8 cellular contexts compared by ENCODE assay signal in genomic region chr15:74460903-74461846, GRCh38. TPM values are rescaled to one million over a fixed set of nuclear protein-coding genes. Genes with fewer than 3 reads are reported as not detected.
DNase-seq lines count a peak whose midpoint lies in the region; ATAC-seq and TF ChIP-seq lines count a peak whose summit lies in the region.

TSS of gene UBL7 (minus strand) at chr15:74461160. CDS start at chr15:74458867, 2,293 bp downstream.

- peaks cover 19 to 66% (median 41%) of the 10 kb centered on the region in 6 donors for H3K4me1 ChIP-seq in spleen

- POLR2A ChIA-PET in activated B cell treated with CpG ODN at 0.5 μM for 24 hours (lab: Charles Lee) = interaction anchor here (0.5 to 2.5 kb wide), 27 partner anchors 10 to 1183 kb away, joined by 3 to 26 read pairs (median 5); partner anchors contain the start of genes ARID3B, CLK3, SEMA7A and SIN3A

- H3K36me3 Mint-ChIP-seq in activated B cell treated with CpG ODN at 0.5 μM for 24 hours (ENCODE audit: low read depth) = peaks cover 27% of the 10 kb centered on the region
- peaks cover 4 to 13% (median 10%) of the 10 kb centered on the region in 3 donors for H3K36me3 Mint-ChIP-seq in immature natural killer cell

- H3K9me3 ChIP-seq in spleen = no peaks in the 10 kb centered on the region

- H3K4me3 ChIP-seq in AG09309 (ENCODE audit: control insufficient read depth, low read depth, low read length) = peak within 1 kb of the TSS; percentile 86
- peak within 1 kb of the TSS; percentile 57 to 94 (median 77) for H3K4me3 ChIP-seq in spleen

- H3K4me3 Mint-ChIP-seq in activated B cell treated with CpG ODN at 0.5 μM for 24 hours (peak within 1 kb of the TSS; percentile 93), immature natural killer cell (peak within 1 kb of the TSS; percentile 90 to 94 (median 93))

- intact Hi-C loops in activated B cell treated with CpG ODN at 0.5 μM for 24 hours (cut with micrococcal nuclease) (loop anchor here (1.0 to 10.0 kb wide), 11 partner anchors 22 to 994 kb away; partner anchors contain the start of genes ARID3B, CLK3, EDC3 and PML), spleen (cut with DNase I; ENCODE audit: low total_unique reads) (no loop called here)

- CTCF ChIA-PET in activated B cell treated with CpG ODN at 0.5 μM for 24 hours (lab: Charles Lee) = interaction anchor here (0.6 to 2.9 kb wide), 8 partner anchors 21 to 171 kb away, joined by 3 to 18 read pairs (median 4); no protein-coding TSS in a partner anchor

- TF ChIP-seq CTCF in AG09309 (IDR thresholded peaks at IDR 0.05; ENCODE audit: control insufficient read depth, insufficient read depth, low read depth, low read length, missing control alignments) (peak; percentile 16), activated B cell treated with CpG ODN at 0.5 μM for 24 hours (IDR thresholded peaks at IDR 0.05) (no peak), spleen (IDR thresholded peaks at IDR 0.05 in 8 of 11, conservative IDR thresholded peaks at IDR 0.05 in 3 of 11) (peak in 6 of 11 experiments; percentile 18 to 48 (median 37))

- H3K4me1 Mint-ChIP-seq in activated B cell treated with CpG ODN at 0.5 μM for 24 hours = peaks cover 44% of the 10 kb centered on the region
- peaks cover 36 to 59% of the 10 kb centered on the region in 2 donors for H3K4me1 Mint-ChIP-seq in immature natural killer cell

- peak; percentile 86 for ATAC-seq in GM18909 (IDR thresholded peaks at IDR 0.05; ENCODE audit: poor library complexity, unreplicated experiment)
- peak; percentile 85 for ATAC-seq in HG03175 (IDR thresholded peaks at IDR 0.05; ENCODE audit: unreplicated experiment)
- peak; percentile 95 for ATAC-seq in activated B cell treated with CpG ODN at 0.5 μM for 24 hours (ENCODE audit: low read depth)

- no peaks in the 10 kb centered on the region for H3K9me3 Mint-ChIP-seq in activated B cell treated with CpG ODN at 0.5 μM for 24 hours
- no peaks in the 10 kb centered on the region for H3K9me3 Mint-ChIP-seq in immature natural killer cell

- no peaks in the 10 kb centered on the region for H3K27me3 Mint-ChIP-seq in activated B cell treated with CpG ODN at 0.5 μM for 24 hours
- H3K27me3 Mint-ChIP-seq in immature natural killer cell (ENCODE audit: low read depth in 3 of 3) = peaks cover 0 to 3% (median 0%) of the 10 kb centered on the region in 3 donors

- H3K27ac Mint-ChIP-seq in activated B cell treated with CpG ODN at 0.5 μM for 24 hours = peak within 1 kb of the TSS; percentile 91
- peak within 1 kb of the TSS; percentile 86 to 95 (median 89) for H3K27ac Mint-ChIP-seq in immature natural killer cell

- H3K27me3 ChIP-seq in spleen (replicated peaks in 1 of 7) = no peaks in the 10 kb centered on the region

- 0% methylated on average over 44 to 53 of the region's 53 CpGs for WGBS in spleen, 5 donors

- DNase-seq in AG09309 (ENCODE audit: low read depth) (peak; percentile 76), NCI-H345 (lab: John Stamatoyannopoulos, UW) (peak; percentile 93), activated B cell treated with CpG ODN at 0.5 μM for 24 hours (peak; percentile 92), caudate nucleus (lab: John Stamatoyannopoulos, UW) (peak; percentile 55 to 97 (median 93)), immature natural killer cell (peak; percentile 92 to 93 (median 93)), spleen (peak; percentile 99)

- H3K27ac ChIP-seq in caudate nucleus (ENCODE audit: low read depth, low read length) (peak within 1 kb of the TSS; percentile 90), spleen (peak within 1 kb of the TSS; percentile 61 to 95 (median 92))

- H3K36me3 ChIP-seq in spleen = peaks cover 0 to 35% (median 14%) of the 10 kb centered on the region in 6 donors

- peak; percentile 67 to 91 (median 74) for TF ChIP-seq POLR2A in spleen (IDR thresholded peaks at IDR 0.05)

RNA-seq across cellular contexts. Expression of gene UBL7, which starts in this region (rescaled TPM):
- total RNA-seq in activated B cell treated with CpG ODN at 0.5 μM for 24 hours (40.6 and 48.8 TPM in 2 replicates), spleen (10 to 100 TPM; 37.4 to 83.9 (median 47.8) TPM)
- polyA plus RNA-seq in immature natural killer cell (100 to 1,000 TPM; 110 to 163 (median 128) TPM), spleen (10 to 100 TPM; 36.9 to 58.2 (median 42.3) TPM)

Comparison
In these comparisons a context has a peak if more than half of its experiments do, and no peak if none do; other contexts are left out.
1. Peak in every context shown above with its lines: DNase-seq, ATAC-seq, H3K4me3 ChIP-seq and H3K27ac ChIP-seq.